In the genomic region with DNA sequence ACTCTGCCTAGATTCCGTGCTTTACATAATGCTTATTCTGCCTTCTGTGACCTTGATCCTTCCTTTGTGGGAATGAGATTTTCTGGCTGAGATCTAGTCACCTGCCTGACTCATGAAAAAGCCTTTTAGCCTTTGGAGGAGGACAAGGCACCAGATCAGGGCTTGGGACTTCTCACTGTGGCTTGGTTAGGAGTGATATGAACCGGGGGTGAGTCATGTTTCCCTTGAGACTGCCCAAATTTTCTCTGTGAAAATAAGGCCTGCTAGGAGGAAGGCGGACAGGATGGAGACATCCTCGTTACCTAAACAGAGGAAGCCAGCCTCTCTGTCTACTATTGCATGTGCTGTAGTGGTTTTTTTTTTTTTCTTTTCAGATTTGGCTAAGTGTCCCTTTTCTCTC, we compare ENCODE assay signal across 1 cellular context.
TF ChIP-seq lines count a peak whose summit lies in the region.

No MANE protein-coding gene starts in this region.

TF ChIP-seq in K562, 482 proteins besides CTCF, POLR2A, EP300 and RAD21:
- TF ChIP-seq JUND (IDR thresholded peaks at IDR 0.05; ENCODE audit: borderline replicate concordance, low read depth, low read length) (peak; percentile 33; the same call in 1 of the 2 replicates), JUND (tag; IDR thresholded peaks at IDR 0.05; ENCODE audit: borderline replicate concordance, low read depth, low read length) (no peak), CBFA2T3 (IDR thresholded peaks at IDR 0.05) (no peak)
TF ChIP-seq in K562: peak in this region for 1.
